9 cellular contexts compared by ENCODE assay signal in genomic region chr2:112056626-112056987, GRCh38. TPM values are rescaled to one million over a fixed set of nuclear protein-coding genes. Genes with fewer than 3 reads are reported as not detected.
DNase-seq lines count a peak whose midpoint lies in the region; ATAC-seq, FAIRE-seq and TF ChIP-seq lines count a peak whose summit lies in the region.
"Had no signal": no experiment of that assay in that cellular context is flagged by ENCODE, and none has a peak within 500 bp of the region (broad histone marks: within the 10 kb centered on the region; RNA-seq: fewer than 3 reads in every experiment).

No MANE protein-coding gene starts in this region.

- DNase-seq in left ventricle myocardium inferior (no peak), Right ventricle myocardium inferior (ENCODE audit: missing footprints) (no peak), MCF 10A (ENCODE audit: unreplicated experiment) (no peak), aorta (no peak), HTR-8/SVneo (ENCODE audit: insufficient read length, low spot score) (no peak), GM19238 (ENCODE audit: insufficient read length, low spot score) (no peak)

- POLR2A ChIA-PET in MCF 10A (lab: Yijun Ruan, JAX): no interaction called here

- peak overlapping the region; percentile 91 for H3K4me3 ChIP-seq in left ventricle myocardium inferior
- peak overlapping the region; percentile 83 for H3K4me3 ChIP-seq in mononuclear cell (ENCODE audit: low read length)
- peak overlapping the region; percentile 64 to 78 for H3K4me3 ChIP-seq in aorta (ENCODE audit: low read length in 2 of 2)

- H3K9me3 ChIP-seq in left ventricle myocardium inferior (replicated peaks) (no peaks in the 10 kb centered on the region), mononuclear cell (ENCODE audit: low read depth, low read length) (no peaks in the 10 kb centered on the region), aorta (ENCODE audit: control insufficient read depth, low read length) (no peaks in the 10 kb centered on the region)

- ATAC-seq in Right ventricle myocardium inferior (no peak), aorta (ENCODE audit: low FRiP score) (no peak), GM21526 (IDR thresholded peaks at IDR 0.05; ENCODE audit: low FRiP score, unreplicated experiment) (no peak)

- peaks cover 43% of the 10 kb centered on the region for H3K4me1 ChIP-seq in left ventricle myocardium inferior
- peaks cover 40% of the 10 kb centered on the region for H3K4me1 ChIP-seq in mononuclear cell (ENCODE audit: insufficient read depth, low read length)
- no peaks in the 10 kb centered on the region for H3K4me1 ChIP-seq in aorta (ENCODE audit: control insufficient read depth in 1 of 2, insufficient read depth in 2 of 2, low read length in 2 of 2)

- no peaks in the 10 kb centered on the region for H3K27me3 ChIP-seq in left ventricle myocardium inferior (ENCODE audit: low read depth)
- H3K27me3 ChIP-seq in mononuclear cell (ENCODE audit: insufficient read depth, low read length): no peaks in the 10 kb centered on the region
- no peaks in the 10 kb centered on the region for H3K27me3 ChIP-seq in aorta (ENCODE audit: control insufficient read depth in 1 of 2, insufficient read depth in 2 of 2, low read length in 1 of 2)

- peak overlapping the region; percentile 96 for H3K4me3 Mint-ChIP-seq in MCF 10A (ENCODE audit: unreplicated experiment)

- H3K9me3 Mint-ChIP-seq in MCF 10A (ENCODE audit: unreplicated experiment): no peaks in the 10 kb centered on the region

- 10 to 15% methylated on average over 3 of the region's 3 CpGs for WGBS in aorta, 2 donors

- intact Hi-C loops in left ventricle myocardium inferior (cut with micrococcal nuclease): no loop called here
- intact Hi-C loops in Right ventricle myocardium inferior (cut with DNase I): loop anchor here (5.0 kb wide), 1 partner anchor 196 kb away; no protein-coding TSS in a partner anchor
- intact Hi-C loops in MCF 10A (cut with micrococcal nuclease): loop anchor here (5.0 kb wide), 1 partner anchor 526 kb away; the partner anchor contains the start of gene CHCHD5
- intact Hi-C loops in aorta (cut with DNase I): no loop called here

- CTCF ChIA-PET in MCF 10A (lab: Yijun Ruan, JAX): no interaction called here

- peaks cover 34% of the 10 kb centered on the region for H3K36me3 Mint-ChIP-seq in MCF 10A (ENCODE audit: insufficient read depth, unreplicated experiment)

- peaks cover 34% of the 10 kb centered on the region for H3K4me1 Mint-ChIP-seq in MCF 10A (ENCODE audit: insufficient read depth, unreplicated experiment)

- H3K27ac ChIP-seq in left ventricle myocardium inferior (replicated peaks) (peak overlapping the region; percentile 99), aorta (ENCODE audit: low read depth in 1 of 2, low read length in 2 of 2) (peak overlapping the region; percentile 32 to 56)

- H3K36me3 ChIP-seq in left ventricle myocardium inferior (peaks cover 11% of the 10 kb centered on the region), aorta (ENCODE audit: control insufficient read depth in 1 of 2, insufficient read depth in 2 of 2, low read length in 1 of 2) (no peaks in the 10 kb centered on the region)

- no TSS peak for BruUV-seq in MCF 10A (replicated peaks; lab: Mats Ljungman, UMichigan)

- TF ChIP-seq CTCF in left ventricle myocardium inferior (IDR thresholded peaks at IDR 0.05; ENCODE audit: borderline replicate concordance): no peak
- TF ChIP-seq CTCF in MCF 10A (IDR thresholded peaks at IDR 0.05; ENCODE audit: unreplicated experiment): no peak

- peak overlapping the region; percentile 76 for H3K27ac Mint-ChIP-seq in MCF 10A (ENCODE audit: low read depth, unreplicated experiment)

- H3K27me3 Mint-ChIP-seq in MCF 10A (ENCODE audit: insufficient read depth, unreplicated experiment): no peaks in the 10 kb centered on the region

- no peak for FAIRE-seq in HTR-8/SVneo (lab: Jason Lieb, UNC)
- FAIRE-seq: urothelium cell line had no signal

RNA-seq across cellular contexts. Expression of gene TMEM87B, which starts 1.5 kb away (rescaled TPM):
- total RNA-seq in left ventricle myocardium inferior (5.7 TPM), Right ventricle myocardium inferior (6.5 TPM), MCF 10A (2022) (29.1 and 39.2 TPM in 2 replicates), mononuclear cell (16.4 TPM), aorta (10 to 100 TPM; 28.3 to 31.5 TPM)
- 10 to 100 TPM in 1 of 2 donors, 1 to 10 TPM in 1; 5.4 to 11.6 TPM for polyA plus RNA-seq in aorta

Comparison
In these comparisons a context has a peak if more than half of its experiments do, and no peak if none do; other contexts are left out.
1. intact Hi-C loops: an anchor here in Right ventricle myocardium inferior (5.0 kb wide) and MCF 10A (5.0 kb wide); none called in left ventricle myocardium inferior and aorta.